In the genomic region with DNA sequence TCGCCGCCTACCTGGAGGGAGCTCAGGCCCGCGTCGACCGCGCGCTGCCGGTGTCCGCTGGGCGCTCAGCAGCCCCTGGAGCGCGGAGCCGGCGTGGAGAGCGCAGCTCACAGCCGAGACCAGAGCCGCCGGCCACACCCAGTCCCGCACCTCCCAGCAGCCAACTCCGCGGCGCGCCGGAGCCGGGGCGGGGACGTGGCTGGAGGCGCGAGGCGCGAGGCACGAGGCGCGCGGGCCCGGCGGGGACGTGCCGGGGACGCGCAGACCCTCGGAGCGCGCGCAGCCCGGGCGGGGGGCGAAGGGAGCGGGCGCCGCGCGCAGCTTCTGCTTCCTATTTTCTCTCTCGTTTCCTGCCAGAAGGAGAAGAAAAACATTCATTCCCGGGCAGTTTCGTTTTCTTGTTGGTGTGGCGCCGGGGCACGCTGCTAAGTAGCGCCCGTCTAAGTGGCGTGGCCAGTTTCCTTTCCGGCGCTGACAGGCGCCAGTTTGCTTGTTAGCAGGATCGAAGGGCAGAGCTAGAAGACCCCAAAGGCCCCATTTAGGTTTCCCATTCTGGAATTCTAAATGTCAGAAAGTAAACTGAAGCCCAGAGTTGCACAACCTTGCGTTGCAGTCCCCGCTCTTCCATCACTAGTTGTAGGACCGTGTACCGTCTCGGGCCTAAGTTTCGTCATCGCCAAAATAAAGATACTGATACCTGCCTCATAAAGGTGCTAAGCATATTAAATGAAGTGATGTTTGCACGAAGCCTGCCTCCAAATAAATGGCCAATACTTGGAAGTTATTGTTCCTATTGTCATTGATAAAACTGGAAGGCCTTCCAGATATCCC, we compare ENCODE assay signal across 8 cellular contexts. TPM values are rescaled to one million over a fixed set of nuclear protein-coding genes. Genes with fewer than 3 reads are reported as not detected.
A peak's percentile ranks its signal among the peaks of the same experiment; 100 is the strongest.
DNase-seq lines count a peak whose midpoint lies in the region; ATAC-seq and TF ChIP-seq lines count a peak whose summit lies in the region.

A gene (minus strand): TSS at position 136 of the 831 bp plus-strand sequence. CDS start 25,270 bp downstream, outside the sequence.

- H3K4me1 ChIP-seq in CD4-positive, CD25-positive, alpha-beta regulatory T cell (ENCODE audit: control insufficient read depth, insufficient read depth, low read length, poor library complexity, severe bottlenecking): peaks cover 9% of the 10 kb centered on the region
- H3K4me1 ChIP-seq in lung (ENCODE audit: control insufficient read depth in 2 of 2, insufficient read depth in 2 of 2, low read length in 2 of 2): peaks cover 3 to 23% of the 10 kb centered on the region in 2 donors

- ATAC-seq in CD4-positive, CD25-positive, alpha-beta regulatory T cell (ENCODE audit: low read depth in 2 of 2): peak; percentile 52 to 68
- ATAC-seq in GM19328 (IDR thresholded peaks at IDR 0.05; ENCODE audit: unreplicated experiment) (peak; percentile 72), HG03442 (IDR thresholded peaks at IDR 0.05; ENCODE audit: unreplicated experiment) (peak; percentile 76), lung (ENCODE audit: insufficient read depth, low FRiP score) (peak; percentile 92)
- peak; percentile 78 for ATAC-seq in effector memory CD8-positive, alpha-beta T cell (replicated peaks)

- peaks cover 74% of the 10 kb centered on the region for H3K27me3 Mint-ChIP-seq in CD4-positive, CD25-positive, alpha-beta regulatory T cell
- peaks cover 76% of the 10 kb centered on the region for H3K27me3 Mint-ChIP-seq in activated CD4-positive, alpha-beta T cell treated with anti-CD3 and anti-CD28 coated beads, Interleukin-2, amount 10 ng/mL, durations not matched to agents 7 days and 5 days
- peaks cover 70 to 82% of the 10 kb centered on the region in 2 donors for H3K27me3 Mint-ChIP-seq in effector memory CD8-positive, alpha-beta T cell

- peak; percentile 2 to 71 (median 19) for DNase-seq in CD4-positive, CD25-positive, alpha-beta regulatory T cell
- DNase-seq in NCI-H524 (lab: John Stamatoyannopoulos, UW) (peak; percentile 72 to 79), lung (ENCODE audit: low spot score) (peak; percentile 75)
- peak; percentile 55 for DNase-seq in activated CD4-positive, alpha-beta T cell treated with anti-CD3 and anti-CD28 coated beads, Interleukin-2, amount 10 ng/mL, durations not matched to agents 7 days and 5 days
- DNase-seq in effector memory CD8-positive, alpha-beta T cell: peak; percentile 6 to 15 (median 8)
- peak; percentile 22 for DNase-seq in stimulated activated CD8-positive, alpha-beta memory T cell treated with anti-CD3 and anti-CD28 coated beads, Interleukin-12 subunit alpha, Interleukin-12 subunit beta, amount 100 ng/mL, for 4 hours (ENCODE audit: low read depth)

- H3K4me3 Mint-ChIP-seq in CD4-positive, CD25-positive, alpha-beta regulatory T cell: peak within 1 kb of the TSS; percentile 81 to 93 (median 87)
- H3K4me3 Mint-ChIP-seq in activated CD4-positive, alpha-beta T cell treated with anti-CD3 and anti-CD28 coated beads, Interleukin-2, amount 10 ng/mL, durations not matched to agents 7 days and 5 days: peak within 1 kb of the TSS; percentile 83
- H3K4me3 Mint-ChIP-seq in effector memory CD8-positive, alpha-beta T cell: peak within 1 kb of the TSS; percentile 84 to 87

- no peaks in the 10 kb centered on the region for H3K36me3 ChIP-seq in CD4-positive, CD25-positive, alpha-beta regulatory T cell (ENCODE audit: control insufficient read depth, insufficient read depth, low read length)
- H3K36me3 ChIP-seq in lung (ENCODE audit: control insufficient read depth in 2 of 2, insufficient read depth in 2 of 2, low read length in 2 of 2): no peaks in the 10 kb centered on the region

- CTCF ChIA-PET in activated CD4-positive, alpha-beta T cell treated with anti-CD3 and anti-CD28 coated beads, Interleukin-2, amount 10 ng/mL, durations not matched to agents 7 days and 5 days (lab: Charles Lee): interaction anchor here (0.6 to 1.2 kb wide), 3 partner anchors 9 to 206 kb away, joined by 3 to 4 read pairs (median 3); no protein-coding TSS in a partner anchor

- 1% methylated on average over 73 to 75 of the region's 75 CpGs for WGBS in lung, 2 donors

- POLR2A ChIA-PET in activated CD4-positive, alpha-beta T cell treated with anti-CD3 and anti-CD28 coated beads, Interleukin-2, amount 10 ng/mL, durations not matched to agents 7 days and 5 days (lab: Charles Lee): no interaction called here

- H3K27ac Mint-ChIP-seq in CD4-positive, CD25-positive, alpha-beta regulatory T cell: peak within 1 kb of the TSS in 1 of 3 donors; percentile 39
- peak within 1 kb of the TSS; percentile 88 for H3K27ac Mint-ChIP-seq in activated CD4-positive, alpha-beta T cell treated with anti-CD3 and anti-CD28 coated beads, Interleukin-2, amount 10 ng/mL, durations not matched to agents 7 days and 5 days
- peak within 1 kb of the TSS in 1 of 2 donors; percentile 53 for H3K27ac Mint-ChIP-seq in effector memory CD8-positive, alpha-beta T cell

- peaks cover 14 to 25% (median 17%) of the 10 kb centered on the region in 4 donors for H3K4me1 Mint-ChIP-seq in CD4-positive, CD25-positive, alpha-beta regulatory T cell
- H3K4me1 Mint-ChIP-seq in activated CD4-positive, alpha-beta T cell treated with anti-CD3 and anti-CD28 coated beads, Interleukin-2, amount 10 ng/mL, durations not matched to agents 7 days and 5 days: peaks cover 19% of the 10 kb centered on the region
- peaks cover 12 to 14% of the 10 kb centered on the region in 2 donors for H3K4me1 Mint-ChIP-seq in effector memory CD8-positive, alpha-beta T cell (ENCODE audit: low read depth in 2 of 2)

- peak within 1 kb of the TSS; percentile 45 for H3K4me3 ChIP-seq in CD4-positive, CD25-positive, alpha-beta regulatory T cell (ENCODE audit: low read depth, low read length)
- H3K4me3 ChIP-seq in lung: peak within 1 kb of the TSS; percentile 92

- TF ChIP-seq CTCF in lung (IDR thresholded peaks at IDR 0.05; ENCODE audit: control extremely low read depth, extremely low read depth): no peak

- no peaks in the 10 kb centered on the region for H3K9me3 ChIP-seq in CD4-positive, CD25-positive, alpha-beta regulatory T cell (ENCODE audit: control insufficient read depth in 2 of 2, low read length in 2 of 2)
- H3K9me3 ChIP-seq in lung (ENCODE audit: control insufficient read depth in 2 of 2, insufficient read depth in 1 of 2, low read length in 1 of 2): no peaks in the 10 kb centered on the region

- H3K36me3 Mint-ChIP-seq in CD4-positive, CD25-positive, alpha-beta regulatory T cell: no peaks in the 10 kb centered on the region
- no peaks in the 10 kb centered on the region for H3K36me3 Mint-ChIP-seq in activated CD4-positive, alpha-beta T cell treated with anti-CD3 and anti-CD28 coated beads, Interleukin-2, amount 10 ng/mL, durations not matched to agents 7 days and 5 days (ENCODE audit: low read depth)
- H3K36me3 Mint-ChIP-seq in effector memory CD8-positive, alpha-beta T cell (ENCODE audit: insufficient read depth): peaks cover 5% of the 10 kb centered on the region

- peaks cover 0 to 2% (median 0%) of the 10 kb centered on the region in 7 donors for H3K9me3 Mint-ChIP-seq in CD4-positive, CD25-positive, alpha-beta regulatory T cell
- no peaks in the 10 kb centered on the region for H3K9me3 Mint-ChIP-seq in activated CD4-positive, alpha-beta T cell treated with anti-CD3 and anti-CD28 coated beads, Interleukin-2, amount 10 ng/mL, durations not matched to agents 7 days and 5 days
- no peaks in the 10 kb centered on the region for H3K9me3 Mint-ChIP-seq in effector memory CD8-positive, alpha-beta T cell

- H3K27me3 ChIP-seq in CD4-positive, CD25-positive, alpha-beta regulatory T cell (ENCODE audit: control insufficient read depth, insufficient read depth, low read length): peaks cover 38% of the 10 kb centered on the region
- H3K27me3 ChIP-seq in lung (ENCODE audit: control insufficient read depth, insufficient read depth): no peaks in the 10 kb centered on the region

- no peak within 1 kb of the TSS for H3K27ac ChIP-seq in CD4-positive, CD25-positive, alpha-beta regulatory T cell (ENCODE audit: insufficient read depth, low read length, poor library complexity, severe bottlenecking)
- peak within 1 kb of the TSS; percentile 97 to 99 for H3K27ac ChIP-seq in lung (ENCODE audit: low read depth in 1 of 2, low read length in 1 of 2)

RNA-seq across cellular contexts. Expression of the gene that starts here (rescaled TPM):
- total RNA-seq in CD4-positive, CD25-positive, alpha-beta regulatory T cell: 2.1 TPM
- under 1 TPM; 0.10 to 0.89 (median 0.22) TPM for polyA plus RNA-seq in CD4-positive, CD25-positive, alpha-beta regulatory T cell
- total RNA-seq in activated CD4-positive, alpha-beta T cell treated with anti-CD3 and anti-CD28 coated beads, Interleukin-2, amount 10 ng/mL, durations not matched to agents 7 days and 5 days: 1 to 10 TPM; 6.9 to 7.4 TPM
- total RNA-seq in lung: 10 to 100 TPM; 33.7 to 56.2 TPM
- polyA plus RNA-seq in lung: 10 to 100 TPM in 1 of 2 donors, 1 to 10 TPM in 1; 6.3 to 17.9 TPM

Comparison
In these comparisons a context has a peak if more than half of its experiments do, and no peak if none do; other contexts are left out.
1. RNA of the gene that starts here (total RNA-seq): 33.7 to 56.2 TPM in lung; 6.9 to 7.4 TPM in activated CD4-positive, alpha-beta T cell treated with anti-CD3 and anti-CD28 coated beads, Interleukin-2, amount 10 ng/mL, durations not matched to agents 7 days and 5 days and 2.1 TPM in CD4-positive, CD25-positive, alpha-beta regulatory T cell (single experiment); every median in the first group is over 4 times any median in the second.
2. DNase-seq: peak in every context shown above with its lines; median percentile 76 in NCI-H524; 75 in lung; 55 in activated CD4-positive, alpha-beta T cell treated with anti-CD3 and anti-CD28 coated beads, Interleukin-2, amount 10 ng/mL, durations not matched to agents 7 days and 5 days; 22 in stimulated activated CD8-positive, alpha-beta memory T cell treated with anti-CD3 and anti-CD28 coated beads, Interleukin-12 subunit alpha, Interleukin-12 subunit beta, amount 100 ng/mL, for 4 hours; 19 in CD4-positive, CD25-positive, alpha-beta regulatory T cell; 8 in effector memory CD8-positive, alpha-beta T cell.
3. Peak in every context shown above with its lines, with median percentiles within 50 percentile points of each other: ATAC-seq and H3K4me3 Mint-ChIP-seq.